In the genomic region with DNA sequence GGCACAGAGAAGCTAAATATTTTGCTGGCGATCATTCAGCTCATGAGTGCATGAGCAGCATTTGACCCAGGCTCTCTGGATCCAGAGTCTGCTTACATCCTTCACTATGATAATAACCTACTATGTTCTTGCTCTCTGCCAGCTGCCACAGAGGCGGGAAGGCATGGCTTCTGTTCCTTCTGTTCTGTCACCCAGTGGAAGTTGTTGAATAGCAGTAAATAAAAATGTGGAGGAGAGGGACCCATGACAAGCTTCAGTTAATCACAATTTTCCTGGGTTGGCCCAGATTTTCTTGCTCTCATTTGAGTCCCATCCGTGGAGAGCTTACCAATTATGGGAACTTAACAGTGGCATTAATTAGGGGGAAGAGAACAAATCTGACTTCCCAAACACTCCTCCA, we compare ENCODE assay signal across 7 cellular contexts.
"Had no signal": no experiment of that assay in that cellular context is flagged by ENCODE, and none has a peak within 500 bp of the region (broad histone marks: within the 10 kb centered on the region; RNA-seq: fewer than 3 reads in every experiment).

No MANE protein-coding gene starts in this region.

- DNase-seq: GM23248, GOT3, H7, HCEC 1CT, IMR-90, KBM-7 had no signal

- H3K4me3 ChIP-seq: GM23248 had no signal

- H3K27ac ChIP-seq: GM23248, KMS-11 had no signal
